10 cellular contexts compared by ENCODE assay signal in genomic region chr9:81588148-81588874, GRCh38.
DNase-seq lines count a peak whose midpoint lies in the region; ATAC-seq and TF ChIP-seq lines count a peak whose summit lies in the region.
"Had no signal": no experiment of that assay in that cellular context is flagged by ENCODE, and none has a peak within 500 bp of the region (broad histone marks: within the 10 kb centered on the region; RNA-seq: fewer than 3 reads in every experiment).

No MANE protein-coding gene starts in this region.

- H3K4me3 ChIP-seq in GM23338 (no peak overlapping the region), rectal smooth muscle tissue (ENCODE audit: low read length) (peak overlapping the region; percentile 13)
- no peak overlapping the region for H3K4me3 ChIP-seq in CD8-positive, alpha-beta memory T cell (ENCODE audit: low read length)

- no peaks in the 10 kb centered on the region for H4K20me1 ChIP-seq in GM23338 (replicated peaks; ENCODE audit: insufficient read depth)

- H3K9me2 ChIP-seq in GM23338 (ENCODE audit: insufficient read depth): no peaks in the 10 kb centered on the region

- CTCF ChIA-PET in CD8-positive, alpha-beta memory T cell (lab: Charles Lee): no interaction called here

- H3K9me3 Mint-ChIP-seq in GM23338 (no peaks in the 10 kb centered on the region), immature natural killer cell (no peaks in the 10 kb centered on the region)
- H3K9me3 Mint-ChIP-seq in CD8-positive, alpha-beta memory T cell: peaks cover 0 to 8% (median 0%) of the 10 kb centered on the region in 5 donors
- H3K9me3 Mint-ChIP-seq: activated CD4-positive, alpha-beta T cell treated with anti-CD3 and anti-CD28 coated beads, Interleukin-2, amount 10 ng/mL, durations not matched to agents 7 days and 5 days had no signal

- DNase-seq in GM23338 (ENCODE audit: low spot score) (no peak), SHP77 treated with DMSO at 0.1 percent for 48 hours (lab: John Stamatoyannopoulos, UW) (peak; percentile 26), glomerular visceral epithelial cell (ENCODE audit: extremely low spot score) (peak; percentile 96), immature natural killer cell (no peak), D341Med (ENCODE audit: low spot score) (no peak)
- no peak for DNase-seq in CD8-positive, alpha-beta memory T cell
- DNase-seq: activated CD4-positive, alpha-beta T cell treated with anti-CD3 and anti-CD28 coated beads, Interleukin-2, amount 10 ng/mL, durations not matched to agents 7 days and 5 days; MM.1S had no signal

- H3K36me3 Mint-ChIP-seq in GM23338 (ENCODE audit: low read depth) (peaks cover 100% of the 10 kb centered on the region), immature natural killer cell (peaks cover 46 to 79% (median 56%) of the 10 kb centered on the region in 3 donors)
- H3K36me3 Mint-ChIP-seq in CD8-positive, alpha-beta memory T cell: peaks cover 0 to 9% (median 5%) of the 10 kb centered on the region in 3 donors

- POLR2A ChIA-PET in CD8-positive, alpha-beta memory T cell (lab: Charles Lee): no interaction called here

- no peaks in the 10 kb centered on the region for H3K27me3 ChIP-seq in GM23338 (ENCODE audit: insufficient read depth)
- no peaks in the 10 kb centered on the region for H3K27me3 ChIP-seq in rectal smooth muscle tissue (ENCODE audit: control insufficient read depth, insufficient read depth, low read length)
- no peaks in the 10 kb centered on the region for H3K27me3 ChIP-seq in CD8-positive, alpha-beta memory T cell (ENCODE audit: insufficient read depth, low read length, poor library complexity, severe bottlenecking)

- no peak overlapping the region for H3K4me2 ChIP-seq in GM23338

- peaks cover 50% of the 10 kb centered on the region for H3K36me3 ChIP-seq in GM23338 (ENCODE audit: insufficient read depth)
- H3K36me3 ChIP-seq in rectal smooth muscle tissue (ENCODE audit: control insufficient read depth, insufficient read depth, low read length): peaks cover 24% of the 10 kb centered on the region
- H3K36me3 ChIP-seq in CD8-positive, alpha-beta memory T cell (ENCODE audit: insufficient read depth, low read length): no peaks in the 10 kb centered on the region

- no peaks in the 10 kb centered on the region for H3F3A ChIP-seq in GM23338 (replicated peaks; ENCODE audit: low read depth)

- H3K4me1 Mint-ChIP-seq in GM23338 (peaks cover 18% of the 10 kb centered on the region), immature natural killer cell (peaks cover 10% of the 10 kb centered on the region in 2 donors)
- H3K4me1 Mint-ChIP-seq in CD8-positive, alpha-beta memory T cell: no peaks in the 10 kb centered on the region
- H3K4me1 Mint-ChIP-seq: activated CD4-positive, alpha-beta T cell treated with anti-CD3 and anti-CD28 coated beads, Interleukin-2, amount 10 ng/mL, durations not matched to agents 7 days and 5 days had no signal

- H2AFZ ChIP-seq in GM23338: no peak overlapping the region

- H3K9me3 ChIP-seq in CD8-positive, alpha-beta memory T cell (ENCODE audit: low read length): no peaks in the 10 kb centered on the region

- no peak overlapping the region for H3K4me3 Mint-ChIP-seq in GM23338
- no peak overlapping the region for H3K4me3 Mint-ChIP-seq in CD8-positive, alpha-beta memory T cell
- H3K4me3 Mint-ChIP-seq in immature natural killer cell: no peak overlapping the region
- H3K4me3 Mint-ChIP-seq: activated CD4-positive, alpha-beta T cell treated with anti-CD3 and anti-CD28 coated beads, Interleukin-2, amount 10 ng/mL, durations not matched to agents 7 days and 5 days had no signal

- peaks cover 12% of the 10 kb centered on the region for H3K4me1 ChIP-seq in GM23338 (ENCODE audit: insufficient read depth)
- H3K4me1 ChIP-seq in rectal smooth muscle tissue (ENCODE audit: control insufficient read depth, insufficient read depth, low read length): peaks cover 13% of the 10 kb centered on the region
- no peaks in the 10 kb centered on the region for H3K4me1 ChIP-seq in CD8-positive, alpha-beta memory T cell (ENCODE audit: insufficient read depth, low read length)

- TF ChIP-seq CTCF in GM23338 (conservative IDR thresholded peaks at IDR 0.05; ENCODE audit: low read depth in 2 of 2): no peak

- H3K79me2 ChIP-seq in GM23338 (replicated peaks; ENCODE audit: insufficient read depth): peaks cover 3% of the 10 kb centered on the region; the same call in 1 of the 2 replicates

- no peak overlapping the region for H3K9ac ChIP-seq in rectal smooth muscle tissue (ENCODE audit: low read length)

- H3K27me3 Mint-ChIP-seq in GM23338 (ENCODE audit: insufficient read depth, low read depth, poor library complexity) (peaks cover 5% of the 10 kb centered on the region), immature natural killer cell (ENCODE audit: low read depth in 3 of 3) (peaks cover 0 to 3% (median 2%) of the 10 kb centered on the region in 3 donors)
- H3K27me3 Mint-ChIP-seq in CD8-positive, alpha-beta memory T cell: no peaks in the 10 kb centered on the region

- H3K27ac Mint-ChIP-seq in GM23338 (peak overlapping the region; percentile 80), immature natural killer cell (no peak overlapping the region)
- peak overlapping the region in 1 of 8 donors; percentile 79 for H3K27ac Mint-ChIP-seq in CD8-positive, alpha-beta memory T cell
- H3K27ac Mint-ChIP-seq: activated CD4-positive, alpha-beta T cell treated with anti-CD3 and anti-CD28 coated beads, Interleukin-2, amount 10 ng/mL, durations not matched to agents 7 days and 5 days had no signal

- peak overlapping the region; percentile 55; the same call in 1 of the 2 replicates for H3K27ac ChIP-seq in GM23338 (ENCODE audit: low read depth)
- peak overlapping the region; percentile 74 for H3K27ac ChIP-seq in rectal smooth muscle tissue (ENCODE audit: low read depth, low read length)
- H3K27ac ChIP-seq in CD8-positive, alpha-beta memory T cell (ENCODE audit: low read depth, low read length): no peak overlapping the region

- ATAC-seq in GM23338 (peak; percentile 28; the same call in 1 of the 3 replicates), HG02642 (IDR thresholded peaks at IDR 0.05; ENCODE audit: poor library complexity, unreplicated experiment) (no peak)

TF ChIP-seq in GM23338, 12 proteins besides CTCF, POLR2A, EP300 and RAD21 (continues in another document):
- TF ChIP-seq, protein P1, sequence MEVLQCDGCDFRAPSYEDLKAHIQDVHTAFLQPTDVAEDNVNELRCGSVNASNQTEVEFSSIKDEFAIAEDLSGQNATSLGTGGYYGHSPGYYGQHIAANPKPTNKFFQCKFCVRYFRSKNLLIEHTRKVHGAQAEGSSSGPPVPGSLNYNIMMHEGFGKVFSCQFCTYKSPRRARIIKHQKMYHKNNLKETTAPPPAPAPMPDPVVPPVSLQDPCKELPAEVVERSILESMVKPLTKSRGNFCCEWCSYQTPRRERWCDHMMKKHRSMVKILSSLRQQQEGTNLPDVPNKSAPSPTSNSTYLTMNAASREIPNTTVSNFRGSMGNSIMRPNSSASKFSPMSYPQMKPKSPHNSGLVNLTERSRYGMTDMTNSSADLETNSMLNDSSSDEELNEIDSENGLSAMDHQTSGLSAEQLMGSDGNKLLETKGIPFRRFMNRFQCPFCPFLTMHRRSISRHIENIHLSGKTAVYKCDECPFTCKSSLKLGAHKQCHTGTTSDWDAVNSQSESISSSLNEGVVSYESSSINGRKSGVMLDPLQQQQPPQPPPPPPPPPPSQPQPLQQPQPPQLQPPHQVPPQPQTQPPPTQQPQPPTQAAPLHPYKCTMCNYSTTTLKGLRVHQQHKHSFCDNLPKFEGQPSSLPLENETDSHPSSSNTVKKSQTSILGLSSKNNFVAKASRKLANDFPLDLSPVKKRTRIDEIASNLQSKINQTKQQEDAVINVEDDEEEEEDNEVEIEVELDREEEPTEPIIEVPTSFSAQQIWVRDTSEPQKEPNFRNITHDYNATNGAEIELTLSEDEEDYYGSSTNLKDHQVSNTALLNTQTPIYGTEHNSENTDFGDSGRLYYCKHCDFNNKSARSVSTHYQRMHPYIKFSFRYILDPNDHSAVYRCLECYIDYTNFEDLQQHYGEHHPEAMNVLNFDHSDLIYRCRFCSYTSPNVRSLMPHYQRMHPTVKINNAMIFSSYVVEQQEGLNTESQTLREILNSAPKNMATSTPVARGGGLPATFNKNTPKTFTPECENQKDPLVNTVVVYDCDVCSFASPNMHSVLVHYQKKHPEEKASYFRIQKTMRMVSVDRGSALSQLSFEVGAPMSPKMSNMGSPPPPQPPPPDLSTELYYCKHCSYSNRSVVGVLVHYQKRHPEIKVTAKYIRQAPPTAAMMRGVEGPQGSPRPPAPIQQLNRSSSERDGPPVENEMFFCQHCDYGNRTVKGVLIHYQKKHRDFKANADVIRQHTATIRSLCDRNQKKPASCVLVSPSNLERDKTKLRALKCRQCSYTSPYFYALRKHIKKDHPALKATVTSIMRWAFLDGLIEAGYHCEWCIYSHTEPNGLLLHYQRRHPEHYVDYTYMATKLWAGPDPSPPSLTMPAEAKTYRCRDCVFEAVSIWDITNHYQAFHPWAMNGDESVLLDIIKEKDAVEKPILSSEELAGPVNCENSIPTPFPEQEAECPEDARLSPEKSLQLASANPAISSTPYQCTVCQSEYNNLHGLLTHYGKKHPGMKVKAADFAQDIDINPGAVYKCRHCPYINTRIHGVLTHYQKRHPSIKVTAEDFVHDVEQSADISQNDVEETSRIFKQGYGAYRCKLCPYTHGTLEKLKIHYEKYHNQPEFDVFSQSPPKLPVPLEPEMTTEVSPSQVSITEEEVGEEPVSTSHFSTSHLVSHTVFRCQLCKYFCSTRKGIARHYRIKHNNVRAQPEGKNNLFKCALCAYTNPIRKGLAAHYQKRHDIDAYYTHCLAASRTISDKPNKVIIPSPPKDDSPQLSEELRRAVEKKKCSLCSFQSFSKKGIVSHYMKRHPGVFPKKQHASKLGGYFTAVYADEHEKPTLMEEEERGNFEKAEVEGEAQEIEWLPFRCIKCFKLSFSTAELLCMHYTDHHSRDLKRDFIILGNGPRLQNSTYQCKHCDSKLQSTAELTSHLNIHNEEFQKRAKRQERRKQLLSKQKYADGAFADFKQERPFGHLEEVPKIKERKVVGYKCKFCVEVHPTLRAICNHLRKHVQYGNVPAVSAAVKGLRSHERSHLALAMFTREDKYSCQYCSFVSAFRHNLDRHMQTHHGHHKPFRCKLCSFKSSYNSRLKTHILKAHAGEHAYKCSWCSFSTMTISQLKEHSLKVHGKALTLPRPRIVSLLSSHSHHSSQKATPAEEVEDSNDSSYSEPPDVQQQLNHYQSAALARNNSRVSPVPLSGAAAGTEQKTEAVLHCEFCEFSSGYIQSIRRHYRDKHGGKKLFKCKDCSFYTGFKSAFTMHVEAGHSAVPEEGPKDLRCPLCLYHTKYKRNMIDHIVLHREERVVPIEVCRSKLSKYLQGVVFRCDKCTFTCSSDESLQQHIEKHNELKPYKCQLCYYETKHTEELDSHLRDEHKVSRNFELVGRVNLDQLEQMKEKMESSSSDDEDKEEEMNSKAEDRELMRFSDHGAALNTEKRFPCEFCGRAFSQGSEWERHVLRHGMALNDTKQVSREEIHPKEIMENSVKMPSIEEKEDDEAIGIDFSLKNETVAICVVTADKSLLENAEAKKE (CRISPR knock-in tag; IDR thresholded peaks at IDR 0.05): no peak
- no peak for TF ChIP-seq CREB1 (CRISPR knock-in tag; IDR thresholded peaks at IDR 0.05; ENCODE audit: low read depth)
- no peak for TF ChIP-seq EZH2 (IDR thresholded peaks at IDR 0.05; ENCODE audit: low read depth, unreplicated experiment)
- no peak for TF ChIP-seq JUNB (IDR thresholded peaks at IDR 0.05; ENCODE audit: unreplicated experiment)
- TF ChIP-seq NANOG (IDR thresholded peaks at IDR 0.05; ENCODE audit: borderline replicate concordance): no peak

Comparison
In these comparisons a context has a peak if more than half of its experiments do, and no peak if none do; other contexts are left out.
1. DNase-seq: peak in SHP77 treated with DMSO at 0.1 percent for 48 hours (single experiment) and glomerular visceral epithelial cell (single experiment); none in GM23338 (single experiment), CD8-positive, alpha-beta memory T cell (0 of 5), immature natural killer cell (0 of 3) and D341Med (single experiment).